In the genomic region with DNA sequence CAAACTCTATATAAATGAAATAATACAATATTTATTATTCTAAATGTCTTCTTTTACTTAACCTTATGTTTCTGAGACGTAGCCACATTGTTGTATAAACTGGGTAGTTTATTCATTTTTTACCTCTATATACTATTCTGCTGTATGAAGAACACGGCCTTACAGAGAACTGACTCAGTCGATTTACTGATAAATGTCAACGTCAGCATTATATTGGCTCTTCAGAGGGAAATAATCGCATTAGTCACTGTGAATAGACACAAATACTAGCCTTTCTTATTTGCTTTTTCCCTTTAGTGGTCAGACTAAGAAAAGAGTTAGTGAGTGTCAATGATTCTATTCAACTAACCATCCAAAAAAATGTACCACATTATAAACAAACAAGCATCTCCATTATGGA, we compare ENCODE assay signal across 18 cellular contexts.
A peak's percentile ranks its signal among the peaks of the same experiment; 100 is the strongest.
DNase-seq lines count a peak whose midpoint lies in the region; ATAC-seq, FAIRE-seq and TF ChIP-seq lines count a peak whose summit lies in the region.
"Had no signal": no experiment of that assay in that cellular context is flagged by ENCODE, and none has a peak within 500 bp of the region (broad histone marks: within the 10 kb centered on the region; RNA-seq: fewer than 3 reads in every experiment).

No MANE protein-coding gene starts in this region.

- dilution Hi-C loops in IMR-90 (cut with HindIII; ENCODE audit: low sequenced_read_pairs, unreplicated experiment), result no loop called here

- TF ChIP-seq RAD21 in A549 (conservative IDR thresholded peaks at IDR 0.05 in 1 of 2, IDR thresholded peaks at IDR 0.05 in 1 of 2) (no peak), IMR-90 (IDR thresholded peaks at IDR 0.05; ENCODE audit: low read length) (no peak)

- 0% methylated on average over 5 of the region's 5 CpGs for WGBS in A549 (ENCODE audit: missing lambda C conversion rate)
- no CpG with 5 or more reads among the region's 5 CpGs for WGBS in IMR-90 (ENCODE audit: extremely low coverage in 2 of 2, insufficient read length in 1 of 2), 2 experiments

- H3K4ac ChIP-seq in IMR-90 (ENCODE audit: low read depth, low read length), result no peak overlapping the region

- DNase-seq in A549 (ENCODE audit: low read depth in 1 of 2, low spot score in 1 of 2) (no peak), IMR-90 (no peak), NCI-H2227 (lab: John Stamatoyannopoulos, UW; ENCODE audit: unreplicated experiment) (no peak)
- DNase-seq: 8988T; C1 segment of cervical spinal cord; Caco-2; CD4-positive, alpha-beta memory T cell; DMS153; DND-41; GM23248; H7; HCEC 1CT had no signal

- H3K4me3 ChIP-seq in A549, result no peak overlapping the region
- H3K4me3 ChIP-seq in IMR-90 (ENCODE audit: insufficient read depth, low read depth, low read length), result no peak overlapping the region
- H3K4me3 ChIP-seq: GM23248 had no signal

- no peak overlapping the region for H4K5ac ChIP-seq in IMR-90 (ENCODE audit: low read depth, low read length)

- intact Hi-C loops in IMR-90 (cut with micrococcal nuclease), result no loop called here

- H3K4me2 ChIP-seq in A549, result no peak overlapping the region
- no peak overlapping the region for H3K4me2 ChIP-seq in IMR-90 (ENCODE audit: low read depth, low read length)

- no peak overlapping the region for H2AFZ ChIP-seq in IMR-90 (replicated peaks; ENCODE audit: low read length, poor library complexity)
- H2AFZ ChIP-seq: GM23248 had no signal

- no peaks in the 10 kb centered on the region for H3K9me3 ChIP-seq in A549
- peaks cover 4% of the 10 kb centered on the region; the same call in 1 of the 2 replicates for H3K9me3 ChIP-seq in IMR-90 (ENCODE audit: control insufficient read depth, insufficient read depth, low read length)
- H3K9me3 ChIP-seq: Caco-2 had no signal

- H2BK120ac ChIP-seq in IMR-90 (ENCODE audit: low read depth, low read length), result no peak overlapping the region

- no peak overlapping the region for H3K56ac ChIP-seq in IMR-90 (ENCODE audit: extremely low read depth, insufficient read depth, low read length)

- no peaks in the 10 kb centered on the region for H3K9me1 ChIP-seq in IMR-90 (ENCODE audit: insufficient read depth, low read length)

- no peak overlapping the region for H2AK5ac ChIP-seq in IMR-90 (ENCODE audit: low read depth, low read length)

- in situ Hi-C loops in IMR-90 (cut with MboI; ENCODE audit: low sequenced_read_pairs), result no loop called here

- H3K4me1 ChIP-seq in A549 (no peaks in the 10 kb centered on the region), IMR-90 (ENCODE audit: control insufficient read depth, insufficient read depth, low read length) (no peaks in the 10 kb centered on the region)

- no peak for FAIRE-seq in A549 (lab: Jason Lieb, UNC)
- FAIRE-seq in colon (lab: Jason Lieb, UNC), result peak; percentile 64
- FAIRE-seq: G401.6, GM12892, H1 had no signal

- H4K8ac ChIP-seq in IMR-90 (ENCODE audit: low read depth in 2 of 2, low read length in 2 of 2), result no peak overlapping the region

- no peak overlapping the region for H3K23ac ChIP-seq in IMR-90 (ENCODE audit: low read depth, low read length)

- no TSS peak for BruUV-seq in IMR-90 (replicated peaks; lab: Mats Ljungman, UMichigan)

- H3K14ac ChIP-seq in IMR-90 (replicated peaks; ENCODE audit: low read depth, low read length), result no peak overlapping the region

- no peak overlapping the region for H2BK15ac ChIP-seq in IMR-90 (ENCODE audit: low read depth, low read length)

- no peak overlapping the region for H3K27ac ChIP-seq in A549
- no peak overlapping the region for H3K27ac ChIP-seq in IMR-90 (ENCODE audit: insufficient read depth, low read length)
- H3K27ac ChIP-seq: GM23248 had no signal

- H4K91ac ChIP-seq in IMR-90 (ENCODE audit: insufficient read depth, low read depth, low read length), result no peak overlapping the region

- H2AK9ac ChIP-seq in IMR-90 (replicated peaks; ENCODE audit: low read depth, low read length, poor library complexity), result no peak overlapping the region

- ATAC-seq in A549 (no peak), IMR-90 (ENCODE audit: low read depth) (no peak), GM21528 (IDR thresholded peaks at IDR 0.05; ENCODE audit: low FRiP score, unreplicated experiment) (no peak), HG03354 (IDR thresholded peaks at IDR 0.05; ENCODE audit: poor library complexity, severe bottlenecking, unreplicated experiment) (no peak)

- TF ChIP-seq POLR2A in A549 (IDR thresholded peaks at IDR 0.05; ENCODE audit: low read length) (no peak), IMR-90 (IDR thresholded peaks at IDR 0.05; ENCODE audit: low read depth, low read length) (no peak)

- H2BK5ac ChIP-seq in IMR-90 (ENCODE audit: low read depth, low read length, poor library complexity, severe bottlenecking), result no peak overlapping the region

- CTCF ChIA-PET in A549 (lab: Yijun Ruan, JAX), result no interaction called here
- CTCF ChIA-PET in IMR-90 (lab: Yijun Ruan, JAX), result no interaction called here

- no peaks in the 10 kb centered on the region for H3K36me3 ChIP-seq in IMR-90 (ENCODE audit: control insufficient read depth, insufficient read depth, low read length)

- no peak overlapping the region for H2BK20ac ChIP-seq in IMR-90 (ENCODE audit: low read depth, low read length)

- no peak overlapping the region for H3K18ac ChIP-seq in IMR-90 (ENCODE audit: low read depth, low read length)

- H3K79me1 ChIP-seq in IMR-90 (ENCODE audit: low read depth in 1 of 2, low read length in 2 of 2), result no peaks in the 10 kb centered on the region

- no peaks in the 10 kb centered on the region for H3K27me3 ChIP-seq in IMR-90 (ENCODE audit: control insufficient read depth, insufficient read depth, low read length)

- TF ChIP-seq CTCF in A549 (IDR thresholded peaks at IDR 0.05) (no peak), IMR-90 (conservative IDR thresholded peaks at IDR 0.05; ENCODE audit: low read depth, low read length) (no peak)

- no peak for TF ChIP-seq EP300 in A549 (IDR thresholded peaks at IDR 0.05)

- H4K20me1 ChIP-seq in IMR-90 (ENCODE audit: insufficient read depth, low read length), result no peaks in the 10 kb centered on the region

- no peak overlapping the region for H3K9ac ChIP-seq in IMR-90 (ENCODE audit: low read depth, low read length)
- H3K9ac ChIP-seq: GM23248 had no signal

- POLR2A ChIA-PET in A549 (lab: Yijun Ruan, JAX) (no interaction called here), IMR-90 (lab: Charles Lee; ENCODE audit: unreplicated experiment) (no interaction called here)

TF ChIP-seq in A549, 52 proteins besides CTCF, POLR2A, EP300 and RAD21:
- TF ChIP-seq MAFK (IDR thresholded peaks at IDR 0.05; ENCODE audit: partially characterized antibody) (peak; percentile 88), JUNB (IDR thresholded peaks at IDR 0.05) (no peak)

TF ChIP-seq in IMR-90, 13 proteins besides CTCF, POLR2A, EP300 and RAD21:
- TF ChIP-seq MAFK (IDR thresholded peaks at IDR 0.05; ENCODE audit: low read depth, low read length) (peak; percentile 94), RCOR1 (IDR thresholded peaks at IDR 0.05; ENCODE audit: insufficient replicate concordance, low read length) (no peak), CEBPB (IDR thresholded peaks at IDR 0.05; ENCODE audit: low read depth, low read length) (no peak), NFE2L2 (IDR thresholded peaks at IDR 0.05; ENCODE audit: low read depth, low read length) (no peak), FOS (IDR thresholded peaks at IDR 0.05; ENCODE audit: low read depth, low read length) (no peak), RFX5 (IDR thresholded peaks at IDR 0.05; ENCODE audit: low read depth, low read length) (no peak), BHLHE40 (IDR thresholded peaks at IDR 0.05; ENCODE audit: low read depth, low read length) (no peak)
- TF ChIP-seq, protein P1, sequence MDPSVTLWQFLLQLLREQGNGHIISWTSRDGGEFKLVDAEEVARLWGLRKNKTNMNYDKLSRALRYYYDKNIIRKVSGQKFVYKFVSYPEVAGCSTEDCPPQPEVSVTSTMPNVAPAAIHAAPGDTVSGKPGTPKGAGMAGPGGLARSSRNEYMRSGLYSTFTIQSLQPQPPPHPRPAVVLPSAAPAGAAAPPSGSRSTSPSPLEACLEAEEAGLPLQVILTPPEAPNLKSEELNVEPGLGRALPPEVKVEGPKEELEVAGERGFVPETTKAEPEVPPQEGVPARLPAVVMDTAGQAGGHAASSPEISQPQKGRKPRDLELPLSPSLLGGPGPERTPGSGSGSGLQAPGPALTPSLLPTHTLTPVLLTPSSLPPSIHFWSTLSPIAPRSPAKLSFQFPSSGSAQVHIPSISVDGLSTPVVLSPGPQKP (IDR thresholded peaks at IDR 0.05; ENCODE audit: borderline replicate concordance, low read depth, low read length), result no peak
- TF ChIP-seq, protein P2, sequence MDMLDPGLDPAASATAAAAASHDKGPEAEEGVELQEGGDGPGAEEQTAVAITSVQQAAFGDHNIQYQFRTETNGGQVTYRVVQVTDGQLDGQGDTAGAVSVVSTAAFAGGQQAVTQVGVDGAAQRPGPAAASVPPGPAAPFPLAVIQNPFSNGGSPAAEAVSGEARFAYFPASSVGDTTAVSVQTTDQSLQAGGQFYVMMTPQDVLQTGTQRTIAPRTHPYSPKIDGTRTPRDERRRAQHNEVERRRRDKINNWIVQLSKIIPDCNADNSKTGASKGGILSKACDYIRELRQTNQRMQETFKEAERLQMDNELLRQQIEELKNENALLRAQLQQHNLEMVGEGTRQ (IDR thresholded peaks at IDR 0.05; ENCODE audit: low read depth, low read length), result no peak
